Comparison of ENCODE assay signal across 14 cellular contexts in the genomic region with DNA sequence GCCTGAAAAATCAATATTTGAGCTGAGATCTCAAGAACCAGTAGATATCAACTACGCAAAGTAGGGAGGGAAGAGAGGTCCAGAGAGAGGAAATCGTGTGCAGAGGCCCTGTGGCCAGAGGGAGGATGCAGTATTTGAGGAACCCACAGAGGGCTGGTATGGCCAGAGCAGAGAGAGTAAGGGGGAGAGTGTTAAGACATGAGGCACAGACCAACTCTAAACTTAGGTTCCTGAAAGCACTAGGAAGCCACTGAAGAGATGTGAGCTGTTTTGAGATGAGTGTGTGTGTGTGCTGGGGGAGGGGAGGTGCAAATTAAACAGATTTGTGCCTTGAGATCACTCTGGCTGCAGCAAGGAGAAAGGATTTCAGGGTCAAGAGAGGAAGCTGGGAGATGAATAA. TPM values are rescaled to one million over a fixed set of nuclear protein-coding genes. Genes with fewer than 3 reads are reported as not detected.
A peak's percentile ranks its signal among the peaks of the same experiment; 100 is the strongest.
DNase-seq lines count a peak whose midpoint lies in the region; ATAC-seq lines count a peak whose summit lies in the region.
"Had no signal": no experiment of that assay in that cellular context is flagged by ENCODE, and none has a peak within 500 bp of the region (broad histone marks: within the 10 kb centered on the region; RNA-seq: fewer than 3 reads in every experiment).

No MANE protein-coding gene starts in this region.

- DNase-seq in activated naive CD8-positive, alpha-beta T cell treated with anti-CD3 and anti-CD28 coated beads, Interleukin-2, amount 10 ng/mL, durations not matched to agents 7 days and 5 days, result no peak
- DNase-seq in activated naive CD8-positive, alpha-beta T cell treated with anti-CD3 and anti-CD28 coated beads, Interleukin-2, amount 50 U/mL, for 24 hours, result no peak
- no peak for DNase-seq in CD4-positive, alpha-beta memory T cell
- DNase-seq in HuH-7 (ENCODE audit: low spot score), result no peak
- no peak for DNase-seq in mucosa of gallbladder (ENCODE audit: low spot score)
- DNase-seq in putamen (ENCODE audit: low spot score), result no peak
- DNase-seq: activated B cell treated with CpG ODN at 0.5 μM for 24 hours; effector CD4-positive, alpha-beta T cell; NCI-H1092 treated with DMSO at 0.1 percent for 48 hours had no signal

- POLR2A ChIA-PET in activated naive CD8-positive, alpha-beta T cell treated with anti-CD3 and anti-CD28 coated beads, Interleukin-2, amount 10 ng/mL, durations not matched to agents 7 days and 5 days (lab: Charles Lee), result no interaction called here
- POLR2A ChIA-PET in CD4-positive, alpha-beta memory T cell (lab: Charles Lee; ENCODE audit: partially characterized antibody), result no interaction called here

- CTCF ChIA-PET in CD4-positive, alpha-beta memory T cell (lab: Charles Lee; ENCODE audit: partially characterized antibody), result interaction anchor here (2.0 kb wide), 1 partner anchor 11 kb away, joined by 8 read pairs; no protein-coding TSS in a partner anchor

- no peak overlapping the region for H3K4me3 ChIP-seq in CD4-positive, alpha-beta memory T cell (ENCODE audit: low read length in 2 of 2)
- H3K4me3 ChIP-seq: Peyer's patch, smooth muscle cell had no signal

- no peaks in the 10 kb centered on the region for H3K9me3 ChIP-seq in CD4-positive, alpha-beta memory T cell (ENCODE audit: control insufficient read depth in 1 of 2, low read length in 2 of 2)
- H3K9me3 ChIP-seq: Peyer's patch had no signal

- H3K27me3 ChIP-seq in CD4-positive, alpha-beta memory T cell (ENCODE audit: insufficient read depth, low read length), result no peaks in the 10 kb centered on the region
- H3K27me3 ChIP-seq: Peyer's patch had no signal

- intact Hi-C loops in CD4-positive, alpha-beta memory T cell (cut with micrococcal nuclease), result no loop called here

- H3K36me3 Mint-ChIP-seq in activated naive CD8-positive, alpha-beta T cell treated with anti-CD3 and anti-CD28 coated beads, Interleukin-2, amount 10 ng/mL, durations not matched to agents 7 days and 5 days, result no peaks in the 10 kb centered on the region
- no peaks in the 10 kb centered on the region for H3K36me3 Mint-ChIP-seq in activated naive CD8-positive, alpha-beta T cell treated with anti-CD3 and anti-CD28 coated beads, Interleukin-2, amount 50 U/mL, for 24 hours (ENCODE audit: low read depth)
- no peaks in the 10 kb centered on the region for H3K36me3 Mint-ChIP-seq in CD4-positive, alpha-beta memory T cell
- H3K36me3 Mint-ChIP-seq: activated naive CD4-positive, alpha-beta T cell treated with anti-CD3 and anti-CD28 coated beads, Interleukin-2, amount 50 U/mL, for 72 hours had no signal

- no peak overlapping the region for H3K27ac ChIP-seq in CD4-positive, alpha-beta memory T cell (ENCODE audit: low read depth, low read length)

- peaks cover 7% of the 10 kb centered on the region for H3K27me3 Mint-ChIP-seq in activated naive CD8-positive, alpha-beta T cell treated with anti-CD3 and anti-CD28 coated beads, Interleukin-2, amount 10 ng/mL, durations not matched to agents 7 days and 5 days
- H3K27me3 Mint-ChIP-seq in activated naive CD8-positive, alpha-beta T cell treated with anti-CD3 and anti-CD28 coated beads, Interleukin-2, amount 50 U/mL, for 24 hours, result no peaks in the 10 kb centered on the region
- H3K27me3 Mint-ChIP-seq in CD4-positive, alpha-beta memory T cell, result no peaks in the 10 kb centered on the region
- H3K27me3 Mint-ChIP-seq: activated B cell treated with CpG ODN at 0.5 μM for 24 hours had no signal

- no peak overlapping the region for H3K4me3 Mint-ChIP-seq in activated naive CD8-positive, alpha-beta T cell treated with anti-CD3 and anti-CD28 coated beads, Interleukin-2, amount 10 ng/mL, durations not matched to agents 7 days and 5 days
- no peak overlapping the region for H3K4me3 Mint-ChIP-seq in activated naive CD8-positive, alpha-beta T cell treated with anti-CD3 and anti-CD28 coated beads, Interleukin-2, amount 50 U/mL, for 24 hours
- no peak overlapping the region for H3K4me3 Mint-ChIP-seq in CD4-positive, alpha-beta memory T cell
- H3K4me3 Mint-ChIP-seq: activated B cell treated with CpG ODN at 0.5 μM for 24 hours had no signal

- H3K4me1 ChIP-seq in CD4-positive, alpha-beta memory T cell (ENCODE audit: insufficient read depth, low read length), result no peaks in the 10 kb centered on the region

- peaks cover 5% of the 10 kb centered on the region for H3K4me1 Mint-ChIP-seq in activated naive CD8-positive, alpha-beta T cell treated with anti-CD3 and anti-CD28 coated beads, Interleukin-2, amount 10 ng/mL, durations not matched to agents 7 days and 5 days
- H3K4me1 Mint-ChIP-seq in activated naive CD8-positive, alpha-beta T cell treated with anti-CD3 and anti-CD28 coated beads, Interleukin-2, amount 50 U/mL, for 24 hours, result no peaks in the 10 kb centered on the region
- no peaks in the 10 kb centered on the region for H3K4me1 Mint-ChIP-seq in CD4-positive, alpha-beta memory T cell
- H3K4me1 Mint-ChIP-seq: activated B cell treated with CpG ODN at 0.5 μM for 24 hours had no signal

- peak; percentile 17 for ATAC-seq in activated naive CD8-positive, alpha-beta T cell treated with anti-CD3 and anti-CD28 coated beads, Interleukin-2, amount 10 ng/mL, durations not matched to agents 7 days and 5 days (ENCODE audit: low read depth)
- ATAC-seq in activated naive CD8-positive, alpha-beta T cell treated with anti-CD3 and anti-CD28 coated beads, Interleukin-2, amount 50 U/mL, for 24 hours, result no peak
- ATAC-seq in HG02610 (IDR thresholded peaks at IDR 0.05; ENCODE audit: unreplicated experiment), result peak; percentile 82
- peak; percentile 79 for ATAC-seq in HG03521 (IDR thresholded peaks at IDR 0.05; ENCODE audit: unreplicated experiment)

- peak overlapping the region; percentile 3 for H3K27ac Mint-ChIP-seq in activated naive CD8-positive, alpha-beta T cell treated with anti-CD3 and anti-CD28 coated beads, Interleukin-2, amount 10 ng/mL, durations not matched to agents 7 days and 5 days
- H3K27ac Mint-ChIP-seq in activated naive CD8-positive, alpha-beta T cell treated with anti-CD3 and anti-CD28 coated beads, Interleukin-2, amount 50 U/mL, for 24 hours, result no peak overlapping the region
- peak overlapping the region in 1 of 7 donors; percentile 4 for H3K27ac Mint-ChIP-seq in CD4-positive, alpha-beta memory T cell
- H3K27ac Mint-ChIP-seq: activated B cell treated with CpG ODN at 0.5 μM for 24 hours had no signal

- no peaks in the 10 kb centered on the region for H3K36me3 ChIP-seq in CD4-positive, alpha-beta memory T cell (ENCODE audit: insufficient read depth, low read length)

- H3K9me3 Mint-ChIP-seq in activated naive CD8-positive, alpha-beta T cell treated with anti-CD3 and anti-CD28 coated beads, Interleukin-2, amount 10 ng/mL, durations not matched to agents 7 days and 5 days, result no peaks in the 10 kb centered on the region
- no peaks in the 10 kb centered on the region for H3K9me3 Mint-ChIP-seq in activated naive CD8-positive, alpha-beta T cell treated with anti-CD3 and anti-CD28 coated beads, Interleukin-2, amount 50 U/mL, for 24 hours
- no peaks in the 10 kb centered on the region for H3K9me3 Mint-ChIP-seq in CD4-positive, alpha-beta memory T cell
- H3K9me3 Mint-ChIP-seq: activated B cell treated with CpG ODN at 0.5 μM for 24 hours; activated naive CD4-positive, alpha-beta T cell treated with anti-CD3 and anti-CD28 coated beads, Interleukin-2, amount 50 U/mL, for 72 hours had no signal

RNA-seq across cellular contexts. Expression of a gene that starts 10.9 kb away (rescaled TPM):
- not detected for total RNA-seq in activated naive CD8-positive, alpha-beta T cell treated with anti-CD3 and anti-CD28 coated beads, Interleukin-2, amount 10 ng/mL, durations not matched to agents 7 days and 5 days
- total RNA-seq in CD4-positive, alpha-beta memory T cell, result not detected
- not detected for polyA plus RNA-seq in CD4-positive, alpha-beta memory T cell
- total RNA-seq in mucosa of gallbladder, result 55.0 TPM
- total RNA-seq: activated B cell treated with CpG ODN at 0.5 μM for 24 hours; activated naive CD4-positive, alpha-beta T cell treated with anti-CD3 and anti-CD28 coated beads, Interleukin-2, amount 50 U/mL, for 72 hours; smooth muscle cell had no signal
- polyA plus RNA-seq: smooth muscle cell had no signal

RNA-seq across cellular contexts. Expression of a gene that starts 21.9 kb away (rescaled TPM):
- total RNA-seq in activated naive CD8-positive, alpha-beta T cell treated with anti-CD3 and anti-CD28 coated beads, Interleukin-2, amount 10 ng/mL, durations not matched to agents 7 days and 5 days, result not detected
- not detected for total RNA-seq in CD4-positive, alpha-beta memory T cell
- not detected for polyA plus RNA-seq in CD4-positive, alpha-beta memory T cell
- total RNA-seq in mucosa of gallbladder, result 0.06 TPM
- total RNA-seq: activated B cell treated with CpG ODN at 0.5 μM for 24 hours; activated naive CD4-positive, alpha-beta T cell treated with anti-CD3 and anti-CD28 coated beads, Interleukin-2, amount 50 U/mL, for 72 hours; Peyer's patch had no signal
- polyA plus RNA-seq: smooth muscle cell had no signal

Comparison
In these comparisons a context has a peak if more than half of its experiments do, and no peak if none do; other contexts are left out.
1. RNA of a gene that starts 10.9 kb away (total RNA-seq): 55.0 TPM in mucosa of gallbladder (single experiment); not detected in activated naive CD8-positive, alpha-beta T cell treated with anti-CD3 and anti-CD28 coated beads, Interleukin-2, amount 10 ng/mL, durations not matched to agents 7 days and 5 days and not detected in CD4-positive, alpha-beta memory T cell; every median in the first group is over 10 times any median in the second.